15 cellular contexts compared by ENCODE assay signal in the genomic region with DNA sequence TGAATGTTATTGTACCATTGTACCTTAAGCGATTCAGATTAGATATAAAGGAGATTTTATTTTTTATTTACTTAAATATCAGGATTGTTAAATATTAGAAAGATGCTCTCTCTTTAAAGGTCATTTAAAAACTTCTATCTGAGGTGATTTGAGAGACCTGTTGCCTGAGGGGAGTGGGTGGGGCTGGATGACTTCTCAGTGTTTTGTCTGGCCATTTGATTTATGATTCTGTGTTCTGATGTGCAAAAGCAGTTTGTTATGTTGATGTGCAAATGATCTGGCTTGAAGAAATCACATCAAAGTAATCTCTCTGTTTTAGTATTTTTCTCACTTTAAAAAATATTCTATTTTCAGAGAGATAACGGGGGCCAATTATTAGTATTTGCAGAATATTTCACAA.
A peak's percentile ranks its signal among the peaks of the same experiment; 100 is the strongest.
DNase-seq lines count a peak whose midpoint lies in the region; ATAC-seq and TF ChIP-seq lines count a peak whose summit lies in the region.
"Had no signal": no experiment of that assay in that cellular context is flagged by ENCODE, and none has a peak within 500 bp of the region (broad histone marks: within the 10 kb centered on the region; RNA-seq: fewer than 3 reads in every experiment).

No MANE protein-coding gene starts in this region.

- H3K4me1 ChIP-seq in DOHH2 (ENCODE audit: control insufficient read depth, low read length) = peaks cover 40% of the 10 kb centered on the region
- H3K4me1 ChIP-seq in psoas muscle = no peaks in the 10 kb centered on the region

- intact Hi-C loops in psoas muscle (cut with DNase I) = no loop called here

- no peaks in the 10 kb centered on the region for H3K79me2 ChIP-seq in DOHH2 (ENCODE audit: control insufficient read depth, low read length)

- no peaks in the 10 kb centered on the region for H3K9me2 ChIP-seq in DOHH2 (replicated peaks; ENCODE audit: control insufficient read depth, low read length)

- no peaks in the 10 kb centered on the region for H3K27me3 ChIP-seq in DOHH2 (ENCODE audit: control insufficient read depth, low read length)
- no peaks in the 10 kb centered on the region for H3K27me3 ChIP-seq in psoas muscle (ENCODE audit: insufficient read depth in 3 of 3, low read length in 2 of 3)
- H3K27me3 ChIP-seq: BLaER1 had no signal

- peak overlapping the region; percentile 81 for H3K4me2 ChIP-seq in DOHH2 (ENCODE audit: low read length)
- H3K4me2 ChIP-seq: BLaER1 had no signal

- H4K20me1 ChIP-seq in DOHH2 (ENCODE audit: control insufficient read depth, insufficient read depth, low read depth, low read length) = no peaks in the 10 kb centered on the region
- H4K20me1 ChIP-seq: BLaER1 had no signal

- ATAC-seq in HG02970 (IDR thresholded peaks at IDR 0.05; ENCODE audit: low FRiP score, unreplicated experiment) = no peak
- ATAC-seq in psoas muscle = no peak

- H3K27ac ChIP-seq in DOHH2 (ENCODE audit: low read depth, low read length) = peak overlapping the region; percentile 80
- H3K27ac ChIP-seq in psoas muscle = no peak overlapping the region
- H3K27ac ChIP-seq: 22Rv1, BLaER1, GM23248 had no signal

- H3K4me3 ChIP-seq in DOHH2 (ENCODE audit: low read length) (peak overlapping the region; percentile 66), psoas muscle (no peak overlapping the region)
- H3K4me3 ChIP-seq: BLaER1, GM23248 had no signal

- H3F3A ChIP-seq in DOHH2 (ENCODE audit: control insufficient read depth, insufficient read depth) = peaks cover 5% of the 10 kb centered on the region; the same call in 1 of the 2 replicates

- no peak for TF ChIP-seq CTCF in DOHH2 (IDR thresholded peaks at IDR 0.05; ENCODE audit: low read depth, low read length, poor library complexity, severe bottlenecking)
- TF ChIP-seq CTCF in psoas muscle (IDR thresholded peaks at IDR 0.05) = no peak

- WGBS in psoas muscle, 3 donors = 90 to 91% (median 90%) methylated on average over 2 of the region's 2 CpGs

- DNase-seq in NCI-H1436 (lab: John Stamatoyannopoulos, UW) = peak; percentile 5
- no peak for DNase-seq in NCI-H1436 treated with DMSO at 0.1 percent for 48 hours (lab: John Stamatoyannopoulos, UW)
- DNase-seq in NCI-H1417 (lab: John Stamatoyannopoulos, UW) = peak in 2 of 3 experiments; percentile 59 to 83
- peak; percentile 70 for DNase-seq in NCI-H69 (lab: John Stamatoyannopoulos, UW)
- no peak for DNase-seq in psoas muscle
- no peak for DNase-seq in NCI-H524 (lab: John Stamatoyannopoulos, UW)
- DNase-seq: AML-193; Caco-2; CD8-positive, alpha-beta memory T cell; DND-41; GM23248 had no signal

- H3K36me3 ChIP-seq in DOHH2 (ENCODE audit: control insufficient read depth, low read length) (no peaks in the 10 kb centered on the region), psoas muscle (ENCODE audit: insufficient read depth in 1 of 2, low read depth in 1 of 2) (no peaks in the 10 kb centered on the region)
- H3K36me3 ChIP-seq: BLaER1 had no signal

- H3K9me3 ChIP-seq in DOHH2 (ENCODE audit: control insufficient read depth, insufficient read depth, low read length) (no peaks in the 10 kb centered on the region), psoas muscle (no peaks in the 10 kb centered on the region)
- H3K9me3 ChIP-seq: BLaER1, Caco-2 had no signal

Comparison
In these comparisons a context has a peak if more than half of its experiments do, and no peak if none do; other contexts are left out.
1. DNase-seq: peak in NCI-H1436 (single experiment), NCI-H1417 (2 of 3) and NCI-H69 (single experiment); none in NCI-H1436 treated with DMSO at 0.1 percent for 48 hours (single experiment), psoas muscle (0 of 2) and NCI-H524 (0 of 2).